In genomic region chr15:45022871-45023658, GRCh38 we compare ENCODE assay signal across 8 cellular contexts. TPM values are rescaled to one million over a fixed set of nuclear protein-coding genes. Genes with fewer than 3 reads are reported as not detected.
A peak's percentile ranks its signal among the peaks of the same experiment; 100 is the strongest.
DNase-seq lines count a peak whose midpoint lies in the region; TF ChIP-seq lines count a peak whose summit lies in the region.

Gene SORD, plus strand, starts transcription at chr15:45023195. Its CDS starts 89 bp downstream, at chr15:45023284.

- DNase-seq in GM04503 (ENCODE audit: low read depth) (peak; percentile 27), HEK293T (ENCODE audit: extremely low spot score) (peak; percentile 90), MV-4-11 (lab: John Stamatoyannopoulos, UW) (peak; percentile 82), SK-N-DZ (ENCODE audit: low spot score) (peak; percentile 92), globus pallidus (ENCODE audit: low spot score) (peak; percentile 95), occipital lobe (lab: John Stamatoyannopoulos, UW) (peak; percentile 91)
- peak; percentile 96 for DNase-seq in activated naive CD4-positive, alpha-beta T cell treated with anti-CD3 and anti-CD28 coated beads, Interleukin-2, amount 50 U/mL, for 16 hours

- H3K27ac ChIP-seq in temporal lobe (ENCODE audit: low read depth, low read length) = peak within 1 kb of the TSS; percentile 89

- POLR2A ChIA-PET in HEK293T (lab: Yijun Ruan, JAX) = interaction anchor here (0.7 to 1.2 kb wide), 2 partner anchors 43 to 296 kb away, joined by 3 to 4 read pairs; no protein-coding TSS in a partner anchor

- CTCF ChIA-PET in HEK293T (lab: Yijun Ruan, JAX) = no interaction called here

TF ChIP-seq in HEK293T, 16 proteins besides CTCF, POLR2A, EP300 and RAD21:
- TF ChIP-seq FOXK2 (IDR thresholded peaks at IDR 0.05) (no peak), L3MBTL2 (conservative IDR thresholded peaks at IDR 0.05) (peak; percentile 92)

RNA-seq across cellular contexts. Expression of gene SORD, which starts in this region (rescaled TPM):
- 93.6 and 108 TPM in 2 replicates for polyA plus RNA-seq in SK-N-DZ (2014; cell fraction: cytosol; rRNA removed)
- 225 and 238 TPM in 2 replicates for polyA plus RNA-seq in SK-N-DZ (2014; cell fraction: nucleus; rRNA removed)
- total RNA-seq in occipital lobe (5.1 TPM), temporal lobe (6.6 TPM)

Comparison
In these comparisons a context has a peak if more than half of its experiments do, and no peak if none do; other contexts are left out.
1. Peak in every context shown above with its lines: DNase-seq and H3K27ac ChIP-seq.
2. DNase-seq: peak in every context shown above with its lines; median percentile 96 in activated naive CD4-positive, alpha-beta T cell treated with anti-CD3 and anti-CD28 coated beads, Interleukin-2, amount 50 U/mL, for 16 hours; 95 in globus pallidus; 92 in SK-N-DZ; 91 in occipital lobe; 90 in HEK293T; 82 in MV-4-11; 27 in GM04503.